In genomic region chr3:194572131-194572789, GRCh38 we compare ENCODE assay signal across 11 cellular contexts.
DNase-seq lines count a peak whose midpoint lies in the region; ATAC-seq and TF ChIP-seq lines count a peak whose summit lies in the region.
"Had no signal": no experiment of that assay in that cellular context is flagged by ENCODE, and none has a peak within 500 bp of the region (broad histone marks: within the 10 kb centered on the region; RNA-seq: fewer than 3 reads in every experiment).

No MANE protein-coding gene starts in this region.

- H3K4me3 Mint-ChIP-seq in naive thymus-derived CD4-positive, alpha-beta T cell, result no peak overlapping the region
- no peak overlapping the region for H3K4me3 Mint-ChIP-seq in activated CD4-positive, alpha-beta T cell treated with anti-CD3 and anti-CD28 coated beads, Interleukin-2, amount 10 ng/mL, durations not matched to agents 7 days and 5 days
- H3K4me3 Mint-ChIP-seq: CD4-positive, CD25-positive, alpha-beta regulatory T cell had no signal

- CTCF ChIA-PET in AG04450 (lab: Charles Lee) (interaction anchor here (0.7 to 1.0 kb wide), 2 partner anchors 22 to 100 kb away, joined by 3 read pairs; no protein-coding TSS in a partner anchor), Panc1 (lab: Charles Lee) (interaction anchor here (0.9 kb wide), 1 partner anchor 9 kb away, joined by 5 read pairs; no protein-coding TSS in a partner anchor)
- CTCF ChIA-PET in naive thymus-derived CD4-positive, alpha-beta T cell (lab: Charles Lee), result interaction anchor here (3.6 kb wide), 1 partner anchor 100 kb away, joined by 23 read pairs; no protein-coding TSS in a partner anchor
- CTCF ChIA-PET in activated CD4-positive, alpha-beta T cell treated with anti-CD3 and anti-CD28 coated beads, Interleukin-2, amount 10 ng/mL, durations not matched to agents 7 days and 5 days (lab: Charles Lee), result interaction anchor here (0.7 to 2.6 kb wide), 4 partner anchors 9 to 33 kb away, joined by 3 to 17 read pairs (median 3); no protein-coding TSS in a partner anchor

- H3K27ac Mint-ChIP-seq in naive thymus-derived CD4-positive, alpha-beta T cell, result no peak overlapping the region
- H3K27ac Mint-ChIP-seq in activated CD4-positive, alpha-beta T cell treated with anti-CD3 and anti-CD28 coated beads, Interleukin-2, amount 10 ng/mL, durations not matched to agents 7 days and 5 days, result no peak overlapping the region
- H3K27ac Mint-ChIP-seq: CD4-positive, CD25-positive, alpha-beta regulatory T cell had no signal

- ATAC-seq in Panc1 (peak; percentile 8; the same call in 1 of the 2 replicates), HG03432 (IDR thresholded peaks at IDR 0.05; ENCODE audit: unreplicated experiment) (no peak)
- peak; percentile 24 for ATAC-seq in naive thymus-derived CD4-positive, alpha-beta T cell

- in situ Hi-C loops in Panc1 (cut with HindIII; ENCODE audit: low pct_unique_long_range_greater_than_20kb, low sequenced_read_pairs), result no loop called here

- peaks cover 15 to 28% (median 24%) of the 10 kb centered on the region in 5 donors for H3K27me3 Mint-ChIP-seq in naive thymus-derived CD4-positive, alpha-beta T cell
- H3K27me3 Mint-ChIP-seq in activated CD4-positive, alpha-beta T cell treated with anti-CD3 and anti-CD28 coated beads, Interleukin-2, amount 10 ng/mL, durations not matched to agents 7 days and 5 days, result peaks cover 19% of the 10 kb centered on the region

- 0 out of 2 replicates have a peak, but pooled peaks cover 3% of the 10 kb centered on the region for H3K9me3 ChIP-seq in AG04450 (ENCODE audit: control insufficient read depth, insufficient read depth, low read length)
- H3K9me3 ChIP-seq in Panc1 (ENCODE audit: control insufficient read depth, insufficient read depth, low read depth, low read length), result no peaks in the 10 kb centered on the region
- no peaks in the 10 kb centered on the region for H3K9me3 ChIP-seq in naive thymus-derived CD4-positive, alpha-beta T cell (ENCODE audit: control insufficient read depth in 2 of 3, low read length in 3 of 3)

- H3K4me1 Mint-ChIP-seq in naive thymus-derived CD4-positive, alpha-beta T cell, result peaks cover 0 to 15% (median 0%) of the 10 kb centered on the region in 7 donors
- no peaks in the 10 kb centered on the region for H3K4me1 Mint-ChIP-seq in activated CD4-positive, alpha-beta T cell treated with anti-CD3 and anti-CD28 coated beads, Interleukin-2, amount 10 ng/mL, durations not matched to agents 7 days and 5 days

- H3K27ac ChIP-seq in AG04450 (ENCODE audit: low read depth, low read length) (peak overlapping the region; percentile 71), Panc1 (ENCODE audit: low read length) (peak overlapping the region; percentile 52; the same call in 1 of the 2 replicates)
- H3K27ac ChIP-seq in naive thymus-derived CD4-positive, alpha-beta T cell (ENCODE audit: low read depth, low read length), result no peak overlapping the region

- DNase-seq in AG04450 (ENCODE audit: low read depth, low spot score), result no peak
- no peak for DNase-seq in Panc1 (ENCODE audit: low read depth, low spot score)
- DNase-seq in epithelial cell of proximal tubule (ENCODE audit: low read depth), result peak; percentile 94
- DNase-seq in naive thymus-derived CD4-positive, alpha-beta T cell, result no peak
- no peak for DNase-seq in anterior cingulate cortex (lab: John Stamatoyannopoulos, UW)
- no peak for DNase-seq in activated CD4-positive, alpha-beta T cell treated with anti-CD3 and anti-CD28 coated beads, Interleukin-2, amount 10 ng/mL, durations not matched to agents 7 days and 5 days
- no peak for DNase-seq in activated CD4-positive, alpha-beta T cell treated with anti-CD3 and anti-CD28 coated beads, Interleukin-2, amount 50 U/mL, for 1 hour
- DNase-seq: activated CD4-positive, alpha-beta T cell treated with anti-CD3 and anti-CD28 coated beads, Interleukin-2, amount 50 U/mL, for 48 hours; CD4-positive, CD25-positive, alpha-beta regulatory T cell; NCI-H1092 treated with DMSO at 0.1 percent for 48 hours had no signal

- TF ChIP-seq CTCF in AG04450 (IDR thresholded peaks at IDR 0.05; ENCODE audit: low read depth, low read length), result no peak
- no peak for TF ChIP-seq CTCF in Panc1 (IDR thresholded peaks at IDR 0.05)
- no peak for TF ChIP-seq CTCF in epithelial cell of proximal tubule (conservative IDR thresholded peaks at IDR 0.05; ENCODE audit: low read depth, low read length)

- H3K4me3 ChIP-seq in AG04450 (ENCODE audit: low read depth, low read length), result no peak overlapping the region
- H3K4me3 ChIP-seq in Panc1 (ENCODE audit: low read depth in 2 of 2, low read length in 2 of 2), result 0 out of 4 replicates have a peak overlapping the region, but pooled peaks of 1 of the 2 experiments have one; percentile 0
- H3K4me3 ChIP-seq in epithelial cell of proximal tubule (ENCODE audit: low read depth, low read length), result peak overlapping the region; percentile 9
- no peak overlapping the region for H3K4me3 ChIP-seq in naive thymus-derived CD4-positive, alpha-beta T cell (ENCODE audit: low read length)

- intact Hi-C loops in Panc1 (cut with micrococcal nuclease; ENCODE audit: unreplicated experiment), result no loop called here
- intact Hi-C loops in naive thymus-derived CD4-positive, alpha-beta T cell (cut with micrococcal nuclease), result loop anchor here (2.0 to 5.0 kb wide), 2 partner anchors 107 to 240 kb away; no protein-coding TSS in a partner anchor

- H3K36me3 Mint-ChIP-seq in naive thymus-derived CD4-positive, alpha-beta T cell, result no peaks in the 10 kb centered on the region
- no peaks in the 10 kb centered on the region for H3K36me3 Mint-ChIP-seq in activated CD4-positive, alpha-beta T cell treated with anti-CD3 and anti-CD28 coated beads, Interleukin-2, amount 10 ng/mL, durations not matched to agents 7 days and 5 days (ENCODE audit: low read depth)
- H3K36me3 Mint-ChIP-seq: CD4-positive, CD25-positive, alpha-beta regulatory T cell had no signal

- POLR2A ChIA-PET in AG04450 (lab: Yijun Ruan, JAX), result interaction anchor here (1.0 to 1.3 kb wide), 4 partner anchors 11 to 21 kb away, joined by 3 to 4 read pairs (median 3); no protein-coding TSS in a partner anchor
- POLR2A ChIA-PET in Panc1 (lab: Charles Lee), result no interaction called here
- POLR2A ChIA-PET in naive thymus-derived CD4-positive, alpha-beta T cell (lab: Charles Lee), result no interaction called here
- POLR2A ChIA-PET in activated CD4-positive, alpha-beta T cell treated with anti-CD3 and anti-CD28 coated beads, Interleukin-2, amount 10 ng/mL, durations not matched to agents 7 days and 5 days (lab: Charles Lee), result interaction anchor here (0.6 kb wide), 1 partner anchor 109 kb away, joined by 3 read pairs; no protein-coding TSS in a partner anchor

- no peaks in the 10 kb centered on the region for H3K9me3 Mint-ChIP-seq in naive thymus-derived CD4-positive, alpha-beta T cell
- H3K9me3 Mint-ChIP-seq in activated CD4-positive, alpha-beta T cell treated with anti-CD3 and anti-CD28 coated beads, Interleukin-2, amount 10 ng/mL, durations not matched to agents 7 days and 5 days, result no peaks in the 10 kb centered on the region

- H3K4me1 ChIP-seq in Panc1 (ENCODE audit: control insufficient read depth, insufficient read depth, low read length), result peaks cover 26% of the 10 kb centered on the region
- no peaks in the 10 kb centered on the region for H3K4me1 ChIP-seq in naive thymus-derived CD4-positive, alpha-beta T cell (ENCODE audit: control insufficient read depth in 2 of 2, insufficient read depth in 2 of 2, low read length in 2 of 2)

- no TSS peak for BruUV-seq in Panc1 (replicated peaks; lab: Mats Ljungman, UMichigan)

- no peaks in the 10 kb centered on the region for H3K36me3 ChIP-seq in Panc1 (ENCODE audit: control insufficient read depth, insufficient read depth, low read length)
- H3K36me3 ChIP-seq in naive thymus-derived CD4-positive, alpha-beta T cell (ENCODE audit: control insufficient read depth in 2 of 3, insufficient read depth in 3 of 3, low read length in 3 of 3), result no peaks in the 10 kb centered on the region

- H3K27me3 ChIP-seq in AG04450 (ENCODE audit: control insufficient read depth, insufficient read depth, low read length) (no peaks in the 10 kb centered on the region), Panc1 (ENCODE audit: control insufficient read depth, insufficient read depth, low read length) (no peaks in the 10 kb centered on the region)
- H3K27me3 ChIP-seq in naive thymus-derived CD4-positive, alpha-beta T cell (ENCODE audit: control insufficient read depth in 2 of 2, insufficient read depth in 2 of 2, low read length in 2 of 2), result no peaks in the 10 kb centered on the region

Comparison
In these comparisons a context has a peak if more than half of its experiments do, and no peak if none do; other contexts are left out.
1. POLR2A ChIA-PET loops: an anchor here in AG04450 (1.0 to 1.3 kb wide) and activated CD4-positive, alpha-beta T cell treated with anti-CD3 and anti-CD28 coated beads, Interleukin-2, amount 10 ng/mL, durations not matched to agents 7 days and 5 days (0.6 kb wide); none called in Panc1 and naive thymus-derived CD4-positive, alpha-beta T cell.